Comparison of ENCODE assay signal across 17 cellular contexts in genomic region chrX:70494441-70494840, GRCh38. TPM values are rescaled to one million over a fixed set of nuclear protein-coding genes. Genes with fewer than 3 reads are reported as not detected.
DNase-seq lines count a peak whose midpoint lies in the region; ATAC-seq and TF ChIP-seq lines count a peak whose summit lies in the region.
"Had no signal": no experiment of that assay in that cellular context is flagged by ENCODE, and none has a peak within 500 bp of the region (broad histone marks: within the 10 kb centered on the region; RNA-seq: fewer than 3 reads in every experiment).

No MANE protein-coding gene starts in this region.

- no peaks in the 10 kb centered on the region for H3K27me3 Mint-ChIP-seq in activated CD4-positive, alpha-beta T cell treated with anti-CD3 and anti-CD28 coated beads for 36 hours
- no peaks in the 10 kb centered on the region for H3K27me3 Mint-ChIP-seq in HFFc6 (ENCODE audit: insufficient read depth)
- H3K27me3 Mint-ChIP-seq in activated T-helper 17 cell treated with anti-CD3 and anti-CD28 coated beads, Interleukin-2, amount 50 U/mL, for 72 hours: no peaks in the 10 kb centered on the region

- H3K9me3 Mint-ChIP-seq in activated CD4-positive, alpha-beta T cell treated with anti-CD3 and anti-CD28 coated beads for 36 hours (ENCODE audit: low read depth): no peaks in the 10 kb centered on the region
- no peaks in the 10 kb centered on the region for H3K9me3 Mint-ChIP-seq in HFFc6
- H3K9me3 Mint-ChIP-seq in activated T-helper 17 cell treated with anti-CD3 and anti-CD28 coated beads, Interleukin-2, amount 50 U/mL, for 72 hours: no peaks in the 10 kb centered on the region
- H3K9me3 Mint-ChIP-seq: natural killer cell had no signal

- peak; percentile 55 for DNase-seq in activated CD4-positive, alpha-beta T cell treated with anti-CD3 and anti-CD28 coated beads for 36 hours
- no peak for DNase-seq in activated CD4-positive, alpha-beta T cell treated with anti-CD3 and anti-CD28 coated beads for 1 hour
- DNase-seq in HFFc6 (peak; percentile 7), kidney tubule cell (ENCODE audit: low spot score) (peak; percentile 53), NCI-H146 (lab: John Stamatoyannopoulos, UW) (no peak), NCI-H2107 treated with DMSO at 0.1 percent for 48 hours (lab: John Stamatoyannopoulos, UW; ENCODE audit: unreplicated experiment) (no peak)
- DNase-seq: body of pancreas, C1 segment of cervical spinal cord, gastrocnemius medialis, Kasumi-1, kidney glomerular epithelial cell, mesendoderm, natural killer cell, NCI-H1694 treated with DMSO at 0.1 percent for 48 hours, thyroid gland had no signal

- H3K36me3 Mint-ChIP-seq in activated CD4-positive, alpha-beta T cell treated with anti-CD3 and anti-CD28 coated beads for 36 hours (ENCODE audit: low read depth): peaks cover 21% of the 10 kb centered on the region
- peaks cover 24% of the 10 kb centered on the region for H3K36me3 Mint-ChIP-seq in HFFc6 (ENCODE audit: low read depth)
- peaks cover 61% of the 10 kb centered on the region for H3K36me3 Mint-ChIP-seq in activated T-helper 17 cell treated with anti-CD3 and anti-CD28 coated beads, Interleukin-2, amount 50 U/mL, for 72 hours (ENCODE audit: low read depth)
- H3K36me3 Mint-ChIP-seq: natural killer cell had no signal

- CTCF ChIA-PET in activated CD4-positive, alpha-beta T cell treated with anti-CD3 and anti-CD28 coated beads for 36 hours (lab: Charles Lee): interaction anchor here (0.8 to 1.1 kb wide), 2 partner anchors 252 to 270 kb away, joined by 3 read pairs; no protein-coding TSS in a partner anchor

- H3K4me1 Mint-ChIP-seq in activated CD4-positive, alpha-beta T cell treated with anti-CD3 and anti-CD28 coated beads for 36 hours: peaks cover 6% of the 10 kb centered on the region
- H3K4me1 Mint-ChIP-seq in HFFc6 (ENCODE audit: low read depth): peaks cover 5% of the 10 kb centered on the region; the same call in 1 of the 2 replicates
- H3K4me1 Mint-ChIP-seq in activated T-helper 17 cell treated with anti-CD3 and anti-CD28 coated beads, Interleukin-2, amount 50 U/mL, for 72 hours: peaks cover 7% of the 10 kb centered on the region

- POLR2A ChIA-PET in activated CD4-positive, alpha-beta T cell treated with anti-CD3 and anti-CD28 coated beads for 36 hours (lab: Charles Lee): no interaction called here

- ATAC-seq in activated CD4-positive, alpha-beta T cell treated with anti-CD3 and anti-CD28 coated beads for 36 hours: peak; percentile 96
- ATAC-seq in activated T-helper 17 cell treated with anti-CD3 and anti-CD28 coated beads, Interleukin-2, amount 50 U/mL, for 72 hours (replicated peaks): peak; percentile 95
- no peak for ATAC-seq in HG02798 (IDR thresholded peaks at IDR 0.05; ENCODE audit: poor library complexity, unreplicated experiment)
- ATAC-seq: body of pancreas, gastrocnemius medialis, natural killer cell had no signal

- no peak overlapping the region for H3K4me3 Mint-ChIP-seq in activated CD4-positive, alpha-beta T cell treated with anti-CD3 and anti-CD28 coated beads for 36 hours
- no peak overlapping the region for H3K4me3 Mint-ChIP-seq in HFFc6
- H3K4me3 Mint-ChIP-seq in activated T-helper 17 cell treated with anti-CD3 and anti-CD28 coated beads, Interleukin-2, amount 50 U/mL, for 72 hours: no peak overlapping the region
- H3K4me3 Mint-ChIP-seq: natural killer cell had no signal

- no peak for TF ChIP-seq CTCF in HFFc6 (IDR thresholded peaks at IDR 0.05)

- intact Hi-C loops in activated CD4-positive, alpha-beta T cell treated with anti-CD3 and anti-CD28 coated beads for 36 hours (cut with DNase I, micrococcal nuclease): no loop called here

- H3K27ac Mint-ChIP-seq in activated CD4-positive, alpha-beta T cell treated with anti-CD3 and anti-CD28 coated beads for 36 hours: peak overlapping the region; percentile 77
- H3K27ac Mint-ChIP-seq in HFFc6: no peak overlapping the region
- no peak overlapping the region for H3K27ac Mint-ChIP-seq in activated T-helper 17 cell treated with anti-CD3 and anti-CD28 coated beads, Interleukin-2, amount 50 U/mL, for 72 hours
- H3K27ac Mint-ChIP-seq: natural killer cell had no signal

RNA-seq across cellular contexts. Expression of gene DLG3, which starts 49.8 kb away (rescaled TPM):
- total RNA-seq in activated CD4-positive, alpha-beta T cell treated with anti-CD3 and anti-CD28 coated beads for 36 hours: 10 to 100 TPM; 18.4 to 27.8 TPM
- 10 to 100 TPM in 2 of 6 experiments, 1 to 10 TPM in 4; 9.2 to 11.3 (median 9.8) TPM for total RNA-seq in HFFc6 (2021; fragmentation: NEBNext Ultra II Directional; extraction: Animal tissue kit (Norgen Biotek cat#: 25700))
- total RNA-seq in activated T-helper 17 cell treated with anti-CD3 and anti-CD28 coated beads, Interleukin-2, amount 50 U/mL, for 72 hours: 10 to 100 TPM; 17.3 to 17.6 TPM

Comparison
In these comparisons a context has a peak if more than half of its experiments do, and no peak if none do; other contexts are left out.
1. DNase-seq: peak in activated CD4-positive, alpha-beta T cell treated with anti-CD3 and anti-CD28 coated beads for 36 hours (single experiment), HFFc6 (single experiment) and kidney tubule cell (single experiment); none in activated CD4-positive, alpha-beta T cell treated with anti-CD3 and anti-CD28 coated beads for 1 hour (single experiment), NCI-H146 (single experiment) and NCI-H2107 treated with DMSO at 0.1 percent for 48 hours (single experiment).